Comparison of ENCODE assay signal across 26 cellular contexts in genomic region chr12:88409257-88409656, GRCh38.
"Had no signal": no experiment of that assay in that cellular context is flagged by ENCODE, and none has a peak within 500 bp of the region (broad histone marks: within the 10 kb centered on the region; RNA-seq: fewer than 3 reads in every experiment).

No MANE protein-coding gene starts in this region.

- H3K36me3 Mint-ChIP-seq: immature natural killer cell; naive thymus-derived CD4-positive, alpha-beta T cell had no signal

- H3K36me3 ChIP-seq: gastrocnemius medialis, prostate gland, right atrium auricular region, suprapubic skin, transverse colon, uterus had no signal

- H3K9me3 Mint-ChIP-seq: endodermal cell; naive thymus-derived CD4-positive, alpha-beta T cell; nephron had no signal

- H3K27me3 ChIP-seq: dorsolateral prefrontal cortex, gastrocnemius medialis, right atrium auricular region, suprapubic skin, transverse colon, uterus had no signal

- H3K4me1 Mint-ChIP-seq: immature natural killer cell; naive thymus-derived CD4-positive, alpha-beta T cell; nephron; stimulated activated naive CD8-positive, alpha-beta T cell treated with anti-CD3 and anti-CD28 coated beads, Interleukin-15, amount 100 ng/mL, for 72 hours had no signal

- H3K4me3 Mint-ChIP-seq: endodermal cell; immature natural killer cell; naive thymus-derived CD4-positive, alpha-beta T cell; nephron; stimulated activated naive CD8-positive, alpha-beta T cell treated with anti-CD3 and anti-CD28 coated beads, Interleukin-15, amount 100 ng/mL, for 72 hours had no signal

- DNase-seq: dorsolateral prefrontal cortex; effector CD4-positive, alpha-beta T cell; endodermal cell; foreskin fibroblast; gastrocnemius medialis; head of caudate nucleus; immature natural killer cell; islet precursor cell; mesendoderm; midbrain; naive thymus-derived CD4-positive, alpha-beta T cell; nucleus accumbens; stimulated activated CD4-positive, alpha-beta T cell treated with anti-CD3 and anti-CD28 coated beads, Interleukin-12 subunit alpha, Interleukin-12 subunit beta, amount 100 ng/mL, for 4 hours; stimulated activated CD4-positive, alpha-beta T cell treated with anti-CD3 and anti-CD28 coated beads, Interleukin-1b, Interleukin-23, amount 100 ng/mL, for 48 hours; stimulated activated CD4-positive, alpha-beta T cell treated with anti-CD3 and anti-CD28 coated beads, Interleukin-4, amount 100 ng/mL, for 1 hour; stimulated activated CD8-positive, alpha-beta memory T cell treated with anti-CD3 and anti-CD28 coated beads, Interleukin-4, amount 100 ng/mL, for 48 hours; stimulated activated naive CD4-positive, alpha-beta T cell; stimulated activated naive CD8-positive, alpha-beta T cell treated with anti-CD3 and anti-CD28 coated beads, Interleukin-15, amount 100 ng/mL, for 72 hours; transverse colon; uterus had no signal

- H3K27me3 Mint-ChIP-seq: naive thymus-derived CD4-positive, alpha-beta T cell; stimulated activated naive CD8-positive, alpha-beta T cell treated with anti-CD3 and anti-CD28 coated beads, Interleukin-15, amount 100 ng/mL, for 72 hours had no signal

- H3K27ac ChIP-seq: dorsolateral prefrontal cortex, epithelial cell of prostate, gastrocnemius medialis, prostate gland, right atrium auricular region, suprapubic skin, transverse colon, uterus had no signal

- H3K27ac Mint-ChIP-seq: endodermal cell; immature natural killer cell; naive thymus-derived CD4-positive, alpha-beta T cell; nephron; stimulated activated naive CD8-positive, alpha-beta T cell treated with anti-CD3 and anti-CD28 coated beads, Interleukin-15, amount 100 ng/mL, for 72 hours had no signal

- H3K4me2 ChIP-seq: smooth muscle cell had no signal

- H3K9me3 ChIP-seq: gastrocnemius medialis, prostate gland, right atrium auricular region, suprapubic skin, transverse colon, uterus had no signal

- H3K4me1 ChIP-seq: gastrocnemius medialis, prostate gland, right atrium auricular region, transverse colon, uterus had no signal

- H3K4me3 ChIP-seq: dorsolateral prefrontal cortex, gastrocnemius medialis, prostate gland, right atrium auricular region, smooth muscle cell, suprapubic skin, transverse colon, uterus had no signal
